In the genomic region with DNA sequence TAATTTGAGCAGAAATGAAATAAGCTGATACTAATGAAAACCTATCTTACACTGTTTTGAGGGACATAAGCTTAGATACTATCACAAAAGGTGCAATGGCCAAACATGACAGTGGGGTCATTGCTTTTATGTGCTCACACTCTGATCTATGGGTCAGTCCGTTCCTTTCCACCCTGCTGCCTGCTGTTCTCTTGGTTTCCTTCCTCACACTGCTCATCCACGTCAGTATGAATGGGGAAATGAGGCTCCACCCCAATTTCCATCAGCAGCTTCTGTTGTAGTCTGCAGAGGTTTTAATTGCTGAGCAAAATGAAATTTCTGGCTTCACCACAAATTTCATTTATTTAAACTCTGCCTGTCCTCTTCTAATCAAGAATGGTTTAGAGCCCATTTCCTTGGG, we compare ENCODE assay signal across 22 cellular contexts.
"Had no signal": no experiment of that assay in that cellular context is flagged by ENCODE, and none has a peak within 500 bp of the region (broad histone marks: within the 10 kb centered on the region; RNA-seq: fewer than 3 reads in every experiment).

No MANE protein-coding gene starts in this region.

- DNase-seq: central memory CD4-positive, alpha-beta T cell; dorsolateral prefrontal cortex; effector CD4-positive, alpha-beta T cell; foreskin fibroblast; gastrocnemius medialis; mammary epithelial cell; mesendoderm; midbrain; naive thymus-derived CD4-positive, alpha-beta T cell; spleen; stimulated activated CD4-positive, alpha-beta T cell treated with anti-CD3 and anti-CD28 coated beads, Interleukin-4, amount 100 ng/mL, for 4 hours; stimulated activated naive CD8-positive, alpha-beta T cell treated with anti-CD3 and anti-CD28 coated beads, Interleukin-15, amount 100 ng/mL, for 72 hours; trophoblast cell had no signal

- H3K27ac ChIP-seq: epithelial cell of prostate, gastrocnemius medialis, prostate gland, right atrium auricular region, skin epidermis, spleen, suprapubic skin, vagina had no signal

- H3K36me3 ChIP-seq: gastrocnemius medialis, prostate gland, vagina had no signal

- H3K27me3 ChIP-seq: dorsolateral prefrontal cortex, gastrocnemius medialis, right atrium auricular region, spleen, suprapubic skin, vagina had no signal

- ATAC-seq: esophagus mucosa; gastrocnemius medialis; naive thymus-derived CD4-positive, alpha-beta T cell; stimulated activated memory B cell treated with anti-CD40 and anti-IgM and Interleukin-4, amounts not matched to agents 10 μg/mL and 1 μg/mL and 100 μg/mL, for 72 hours; stimulated activated naive CD8-positive, alpha-beta T cell treated with anti-CD3 and anti-CD28 coated beads, Interleukin-15, amount 100 ng/mL, for 72 hours had no signal

- H3K4me3 Mint-ChIP-seq: naive thymus-derived CD4-positive, alpha-beta T cell; nephron; stimulated activated memory B cell treated with anti-CD40 and anti-IgM and Interleukin-4, amounts not matched to agents 10 μg/mL and 1 μg/mL and 100 μg/mL, for 72 hours; stimulated activated naive CD8-positive, alpha-beta T cell treated with anti-CD3 and anti-CD28 coated beads, Interleukin-15, amount 100 ng/mL, for 72 hours had no signal

- H3K27ac Mint-ChIP-seq: naive thymus-derived CD4-positive, alpha-beta T cell; nephron; stimulated activated memory B cell treated with anti-CD40 and anti-IgM and Interleukin-4, amounts not matched to agents 10 μg/mL and 1 μg/mL and 100 μg/mL, for 72 hours had no signal

- H3K27me3 Mint-ChIP-seq: stimulated activated memory B cell treated with anti-CD40 and anti-IgM and Interleukin-4, amounts not matched to agents 10 μg/mL and 1 μg/mL and 100 μg/mL, for 72 hours; stimulated activated naive CD8-positive, alpha-beta T cell treated with anti-CD3 and anti-CD28 coated beads, Interleukin-15, amount 100 ng/mL, for 72 hours had no signal

- H3K9me3 Mint-ChIP-seq: naive thymus-derived CD4-positive, alpha-beta T cell; stimulated activated memory B cell treated with anti-CD40 and anti-IgM and Interleukin-4, amounts not matched to agents 10 μg/mL and 1 μg/mL and 100 μg/mL, for 72 hours; stimulated activated naive CD8-positive, alpha-beta T cell treated with anti-CD3 and anti-CD28 coated beads, Interleukin-15, amount 100 ng/mL, for 72 hours had no signal

- H3K4me1 ChIP-seq: gastrocnemius medialis, prostate gland, spleen, suprapubic skin, vagina had no signal

- H3K4me1 Mint-ChIP-seq: stimulated activated memory B cell treated with anti-CD40 and anti-IgM and Interleukin-4, amounts not matched to agents 10 μg/mL and 1 μg/mL and 100 μg/mL, for 72 hours; stimulated activated naive CD8-positive, alpha-beta T cell treated with anti-CD3 and anti-CD28 coated beads, Interleukin-15, amount 100 ng/mL, for 72 hours had no signal

- H3K4me3 ChIP-seq: dorsolateral prefrontal cortex, gastrocnemius medialis, prostate gland, right atrium auricular region, skin epidermis, spleen, suprapubic skin, vagina had no signal

- H3K9me3 ChIP-seq: gastrocnemius medialis, prostate gland, right atrium auricular region, spleen, suprapubic skin, vagina had no signal
